ENCODE assay signal across 28 cellular contexts in the genomic region with DNA sequence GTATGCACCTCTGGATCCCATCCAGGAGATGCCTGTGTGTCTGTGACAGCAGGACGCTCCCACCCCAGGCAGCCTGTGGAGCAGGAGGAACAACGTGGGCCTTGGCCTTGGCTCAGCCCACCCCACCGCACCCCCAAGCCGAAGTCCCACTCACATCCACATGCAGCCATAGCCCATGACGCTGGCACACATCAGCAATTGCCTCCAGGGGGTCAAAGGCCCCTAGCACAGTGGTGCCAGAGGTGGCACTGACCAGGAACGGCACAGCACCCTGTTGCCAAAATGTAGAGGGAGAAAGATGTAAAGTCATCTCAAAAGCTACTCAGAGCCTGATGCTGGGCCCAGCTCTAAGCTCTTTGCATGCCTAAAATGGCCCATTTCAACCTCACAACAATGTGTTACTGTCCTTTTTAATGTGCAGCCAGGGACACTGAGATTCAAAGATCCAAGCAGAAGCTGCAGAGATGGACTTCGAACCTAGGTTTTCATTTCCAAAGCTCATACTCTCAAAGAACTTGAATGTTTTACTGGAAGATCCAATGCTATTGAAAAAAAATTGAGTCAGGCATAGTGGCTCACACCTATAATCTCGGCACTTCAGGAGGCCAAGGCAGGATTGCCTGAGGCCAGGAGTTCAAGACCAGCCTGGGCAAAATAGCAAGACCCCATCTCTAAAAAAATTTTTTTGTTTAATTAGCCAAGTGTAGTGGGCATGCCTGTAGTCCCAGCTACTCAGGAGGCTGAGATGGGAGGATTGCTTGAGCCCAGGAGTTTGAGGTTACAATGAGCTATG. TPM values are rescaled to one million over a fixed set of nuclear protein-coding genes. Genes with fewer than 3 reads are reported as not detected.
"Had no signal": no experiment of that assay in that cellular context is flagged by ENCODE, and none has a peak within 500 bp of the region (broad histone marks: within the 10 kb centered on the region; RNA-seq: fewer than 3 reads in every experiment).

No MANE protein-coding gene starts in this region.

- DNase-seq: heart right ventricle; left ventricle myocardium superior; lower lobe of right lung; mammary epithelial cell; mesendoderm; naive B cell; natural killer cell; nephron progenitor cell; pancreas; retina; right cardiac atrium; sigmoid colon; small intestine; spleen; stimulated activated CD4-positive, alpha-beta T cell treated with anti-CD3 and anti-CD28 coated beads, Interleukin-4, amount 100 ng/mL, for 24 hours; stimulated activated CD8-positive, alpha-beta memory T cell treated with anti-CD3 and anti-CD28 coated beads, Interleukin-4, amount 100 ng/mL, for 48 hours; stimulated activated naive CD4-positive, alpha-beta T cell treated with Interleukin-2 at 50 U/mL for 16 hours; stimulated activated naive CD8-positive, alpha-beta T cell treated with anti-CD3 and anti-CD28 coated beads, Interleukin-15, amount 100 ng/mL, for 72 hours; substantia nigra; uterus had no signal

- H3K9ac ChIP-seq: neural progenitor cell had no signal

- H3K27ac ChIP-seq: heart right ventricle, hepatocyte, lower lobe of right lung, neural progenitor cell, pancreas, prostate gland, sigmoid colon, spleen, tibial nerve, uterus had no signal

- ATAC-seq: left ventricle myocardium superior; lower lobe of right lung; natural killer cell; pancreas; right cardiac atrium; stimulated activated memory B cell treated with anti-CD40 and anti-IgM and Interleukin-4, amounts not matched to agents 10 μg/mL and 1 μg/mL and 100 μg/mL, for 72 hours; stimulated activated naive CD8-positive, alpha-beta T cell treated with anti-CD3 and anti-CD28 coated beads, Interleukin-15, amount 100 ng/mL, for 72 hours had no signal

- H3K79me2 ChIP-seq: hepatocyte had no signal

- H3K4me1 ChIP-seq: lower lobe of right lung, pancreas, prostate gland, uterus had no signal

- H3K36me3 ChIP-seq: lower lobe of right lung, neural progenitor cell, pancreas, prostate gland, uterus had no signal

- H3K4me3 ChIP-seq: heart right ventricle, hepatocyte, lower lobe of right lung, neural progenitor cell, pancreas, prostate gland, sigmoid colon, spleen, tibial nerve, uterus had no signal

- H3K9me3 ChIP-seq: heart right ventricle, lower lobe of right lung, pancreas, prostate gland, sigmoid colon, spleen, tibial nerve, uterus had no signal

- FAIRE-seq: pancreas, small intestine had no signal

- H3K27me3 ChIP-seq: heart right ventricle, hepatocyte, neural progenitor cell, pancreas, sigmoid colon, spleen, tibial nerve, uterus had no signal

- H3K4me2 ChIP-seq: hepatocyte, neural progenitor cell had no signal

- H2AFZ ChIP-seq: hepatocyte, neural progenitor cell had no signal

RNA-seq across cellular contexts. Expression of a gene that starts 45.7 kb away (rescaled TPM):
- polyA plus RNA-seq: hepatocyte had no signal

RNA-seq across cellular contexts. Expression of a gene that starts 58.0 kb away (rescaled TPM):
- total RNA-seq: heart right ventricle, kidney epithelial cell, lower lobe of right lung, natural killer cell, omental fat pad, temporal lobe had no signal
